ENCODE assay signal across 33 cellular contexts in the genomic region with DNA sequence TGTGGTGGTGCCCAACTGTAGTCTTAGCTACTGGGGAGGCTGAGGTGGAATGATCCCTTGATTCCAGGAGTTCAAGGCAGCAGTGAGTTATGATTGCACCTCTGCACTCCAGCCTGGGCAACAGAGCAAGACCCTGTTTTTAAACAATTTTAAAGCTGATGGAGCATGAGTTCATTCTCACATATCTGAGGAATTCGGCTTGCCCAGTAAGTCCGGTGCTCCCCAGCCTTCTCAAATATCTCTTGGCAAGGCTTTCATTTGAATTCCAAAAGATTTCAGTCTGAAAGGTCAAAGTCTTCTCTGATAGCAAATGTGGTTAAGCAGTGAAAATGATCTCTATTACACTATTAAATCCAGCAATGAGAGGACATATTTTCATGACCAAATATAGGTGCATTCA. TPM values are rescaled to one million over a fixed set of nuclear protein-coding genes. Genes with fewer than 3 reads are reported as not detected.
DNase-seq lines count a peak whose midpoint lies in the region; ATAC-seq, FAIRE-seq and TF ChIP-seq lines count a peak whose summit lies in the region.
"Had no signal": no experiment of that assay in that cellular context is flagged by ENCODE, and none has a peak within 500 bp of the region (broad histone marks: within the 10 kb centered on the region; RNA-seq: fewer than 3 reads in every experiment).

No MANE protein-coding gene starts in this region.

- H3K27ac ChIP-seq in body of pancreas = no peak overlapping the region
- H3K27ac ChIP-seq in small intestine (ENCODE audit: low read depth in 1 of 2, low read length in 1 of 2) = no peak overlapping the region
- H3K27ac ChIP-seq: GM23248, neutrophil, sigmoid colon had no signal

- H3K4me3 ChIP-seq in body of pancreas = no peak overlapping the region
- no peak overlapping the region for H3K4me3 ChIP-seq in small intestine (ENCODE audit: low read depth in 1 of 2, low read length in 2 of 2)
- H3K4me3 ChIP-seq: GM23248, K562, MG63, sigmoid colon, tibial nerve had no signal

- intact Hi-C loops in body of pancreas (cut with DNase I) = no loop called here

- H3K27me3 ChIP-seq in body of pancreas = no peaks in the 10 kb centered on the region
- H3K27me3 ChIP-seq in small intestine (ENCODE audit: control insufficient read depth in 2 of 2, insufficient read depth in 2 of 2, low read length in 2 of 2) = no peaks in the 10 kb centered on the region
- H3K27me3 ChIP-seq: MG63, neutrophil, sigmoid colon, tibial nerve had no signal

- H3K9me3 ChIP-seq in body of pancreas (no peaks in the 10 kb centered on the region), small intestine (ENCODE audit: control insufficient read depth, low read depth) (no peaks in the 10 kb centered on the region)
- H3K9me3 ChIP-seq: MG63, neutrophil, sigmoid colon, SK-N-SH, tibial nerve had no signal

- ATAC-seq in body of pancreas (peak; percentile 45), left lobe of liver (peak; percentile 59), GM21717 (IDR thresholded peaks at IDR 0.05; ENCODE audit: unreplicated experiment) (no peak)
- ATAC-seq: activated naive CD8-positive, alpha-beta T cell treated with anti-CD3 and anti-CD28 coated beads, Interleukin-2, amount 50 U/mL, for 24 hours; K562; left ventricle myocardium superior; naive thymus-derived CD4-positive, alpha-beta T cell; PC-3 had no signal

- 5 to 15% methylated on average over 2 of the region's 2 CpGs for WGBS in body of pancreas, 2 donors
- 15 to 48% (median 35%) methylated on average over 2 of the region's 2 CpGs for WGBS in small intestine, 3 donors

- no peaks in the 10 kb centered on the region for H3K36me3 ChIP-seq in body of pancreas (replicated peaks in 1 of 2; ENCODE audit: insufficient read depth in 1 of 2, low read depth in 2 of 2)
- no peaks in the 10 kb centered on the region for H3K36me3 ChIP-seq in small intestine (ENCODE audit: control insufficient read depth in 2 of 2, insufficient read depth in 2 of 2, low read length in 2 of 2)
- H3K36me3 ChIP-seq: neutrophil, sigmoid colon, tibial nerve had no signal

- no peak for FAIRE-seq in small intestine (lab: Jason Lieb, UNC)
- FAIRE-seq: endothelial cell of umbilical vein, islet of Langerhans, K562, TTC549 had no signal

- no peak for TF ChIP-seq CTCF in body of pancreas (IDR thresholded peaks at IDR 0.05)

- TF ChIP-seq POLR2A in body of pancreas (IDR thresholded peaks at IDR 0.05) = no peak

- H3K4me1 ChIP-seq in body of pancreas (peaks cover 18% of the 10 kb centered on the region), small intestine (ENCODE audit: control insufficient read depth in 2 of 2, insufficient read depth in 1 of 2, low read depth in 1 of 2, low read length in 1 of 2) (no peaks in the 10 kb centered on the region)

- DNase-seq in HS-27A (ENCODE audit: low read depth) (peak; percentile 88), body of pancreas (peak in 1 of 4 donors; percentile 19), left lobe of liver (ENCODE audit: low spot score) (no peak), small intestine (peak; percentile 33), kidney tubule cell (ENCODE audit: low spot score) (no peak), inferior parietal cortex (ENCODE audit: extremely low spot score) (no peak)
- DNase-seq: activated CD4-positive, alpha-beta T cell treated with anti-CD3 and anti-CD28 coated beads, Interleukin-2, amount 50 U/mL, for 48 hours; activated naive CD8-positive, alpha-beta T cell treated with anti-CD3 and anti-CD28 coated beads, Interleukin-2, amount 50 U/mL, for 24 hours; activated T-cell treated with anti-CD3 and anti-CD28 coated beads, Interleukin-2, amount 50 U/mL, for 48 hours; C1 segment of cervical spinal cord; cerebellar nuclear complex; COR-L47; GF-D8; GM23248; left ventricle myocardium superior; MG63; naive thymus-derived CD4-positive, alpha-beta T cell; NCI-H1105; NCI-H187 treated with DMSO at 0.1 percent for 48 hours; NCI-H2171; NCI-H524 treated with DMSO at 0.1 percent for 48 hours; NK-92 treated with Interleukin-12 subunit alpha and Interleukin-12 subunit beta, amount 100 ng/mL, for 24 hours; PC-3; sigmoid colon; SK-N-SH; stimulated activated CD4-positive, alpha-beta T cell treated with anti-CD3 and anti-CD28 coated beads, Interleukin-4, amount 100 ng/mL, for 24 hours had no signal

RNA-seq across cellular contexts. Expression of a gene that starts 27.9 kb away (rescaled TPM):
- total RNA-seq in body of pancreas (10 to 100 TPM in 1 of 2 donors, under 1 TPM in 1; 0.33 to 40.7 TPM), left lobe of liver (7.3 TPM)
- 1 to 10 TPM in 1 of 3 donors, under 1 TPM in 1, not detected in 1; 0.81 to 1.8 TPM for polyA plus RNA-seq in small intestine
- total RNA-seq: naive thymus-derived CD4-positive, alpha-beta T cell; PC-3 had no signal
- polyA plus RNA-seq: naive thymus-derived CD4-positive, alpha-beta T cell; SK-N-SH had no signal

Comparison
In these comparisons a context has a peak if more than half of its experiments do, and no peak if none do; other contexts are left out.
1. DNase-seq: peak in HS-27A (single experiment) and small intestine (single experiment); none in left lobe of liver (single experiment), kidney tubule cell (single experiment) and inferior parietal cortex (single experiment).